39 cellular contexts compared by ENCODE assay signal in genomic region chr9:132634327-132634726, GRCh38. TPM values are rescaled to one million over a fixed set of nuclear protein-coding genes. Genes with fewer than 3 reads are reported as not detected.
"Had no signal": no experiment of that assay in that cellular context is flagged by ENCODE, and none has a peak within 500 bp of the region (broad histone marks: within the 10 kb centered on the region; RNA-seq: fewer than 3 reads in every experiment).

No MANE protein-coding gene starts in this region.

- H3K4me1 ChIP-seq: adrenal gland had no signal

- H3K27ac ChIP-seq: adrenal gland, body of pancreas, brain microvascular endothelial cell, cardiac muscle cell, VCaP had no signal

- H3K27me3 ChIP-seq: adrenal gland, body of pancreas, brain microvascular endothelial cell, cardiac muscle cell had no signal

- H3K4me3 Mint-ChIP-seq: activated B cell treated with CpG ODN at 0.5 μM for 24 hours; activated CD4-positive, alpha-beta memory T cell treated with anti-CD3 and anti-CD28 coated beads for 36 hours; activated CD4-positive, alpha-beta T cell treated with anti-CD3 and anti-CD28 coated beads, Interleukin-2, amount 10 ng/mL, durations not matched to agents 24 days and 14 days; activated CD8-positive, alpha-beta T cell treated with anti-CD3 and anti-CD28 coated beads for 36 hours; activated naive CD4-positive, alpha-beta T cell treated with anti-CD3 and anti-CD28 coated beads for 36 hours; activated naive CD8-positive, alpha-beta T cell treated with anti-CD3 and anti-CD28 coated beads for 36 hours; activated T-cell treated with anti-CD3 and anti-CD28 coated beads, Interleukin-2, amount 50 U/mL, for 4 hours; activated T-cell treated with anti-CD3 and anti-CD28 coated beads, Interleukin-2, amount 50 U/mL, for 72 hours; activated T-helper 1 cell treated with anti-CD3 and anti-CD28 coated beads, Interleukin-12 subunit alpha, Interleukin-12 subunit beta, Interleukin-2, Interleukin-4 antibody, amounts not matched to agents 30 ng/mL and 10 ng/mL and 1 ng/mL, durations not matched to agents 14 hours and 24 hours and 36 hours; activated T-helper 17 cell treated with anti-CD3 and anti-CD28 coated beads, Interleukin-2, amount 50 U/mL, for 72 hours; T-helper 1 cell treated with Interleukin-12 subunit alpha and Interleukin-12 subunit beta and Interleukin-4 antibody, amounts not matched to agents 30 μg/mL and 1 μg/mL, for 36 hours; T-helper 2 cell treated with Interferon-gamma antibody and Interleukin-4, amounts not matched to agents 5 μg/mL and 100 μg/mL, for 36 hours had no signal

- H3K9me3 Mint-ChIP-seq: activated B cell treated with CpG ODN at 0.5 μM for 24 hours; activated CD4-positive, alpha-beta memory T cell treated with anti-CD3 and anti-CD28 coated beads for 36 hours; activated CD4-positive, alpha-beta T cell treated with anti-CD3 and anti-CD28 coated beads, Interleukin-2, amount 10 ng/mL, durations not matched to agents 24 days and 14 days; activated CD8-positive, alpha-beta T cell treated with anti-CD3 and anti-CD28 coated beads for 36 hours; activated naive CD4-positive, alpha-beta T cell treated with anti-CD3 and anti-CD28 coated beads for 36 hours; activated naive CD4-positive, alpha-beta T cell treated with anti-CD3 and anti-CD28 coated beads, Interleukin-2, amount 50 U/mL, for 72 hours; activated naive CD8-positive, alpha-beta T cell treated with anti-CD3 and anti-CD28 coated beads for 36 hours; activated T-cell treated with anti-CD3 and anti-CD28 coated beads, Interleukin-2, amount 50 U/mL, for 4 hours; activated T-cell treated with anti-CD3 and anti-CD28 coated beads, Interleukin-2, amount 50 U/mL, for 72 hours; activated T-helper 1 cell treated with anti-CD3 and anti-CD28 coated beads, Interleukin-12 subunit alpha, Interleukin-12 subunit beta, Interleukin-2, Interleukin-4 antibody, amounts not matched to agents 30 ng/mL and 10 ng/mL and 1 ng/mL, durations not matched to agents 14 hours and 24 hours and 36 hours; activated T-helper 17 cell treated with anti-CD3 and anti-CD28 coated beads, Interleukin-2, amount 50 U/mL, for 72 hours; T-helper 1 cell treated with Interleukin-12 subunit alpha and Interleukin-12 subunit beta and Interleukin-4 antibody, amounts not matched to agents 30 μg/mL and 1 μg/mL, for 36 hours; T-helper 2 cell treated with Interferon-gamma antibody and Interleukin-4, amounts not matched to agents 5 μg/mL and 100 μg/mL, for 36 hours had no signal

- DNase-seq: activated B cell treated with CpG ODN at 0.5 μM for 24 hours; activated CD4-positive, alpha-beta memory T cell treated with anti-CD3 and anti-CD28 coated beads for 36 hours; activated CD4-positive, alpha-beta T cell treated with anti-CD3 and anti-CD28 coated beads for 4 hours; activated CD4-positive, alpha-beta T cell treated with anti-CD3 and anti-CD28 coated beads, Interleukin-2, amount 10 ng/mL, durations not matched to agents 24 days and 14 days; activated CD4-positive, alpha-beta T cell treated with anti-CD3 and anti-CD28 coated beads, Interleukin-2, amount 50 U/mL, for 1 hour; activated CD4-positive, alpha-beta T cell treated with anti-CD3 and anti-CD28 coated beads, Interleukin-2, amount 50 U/mL, for 4 hours; activated CD4-positive, CD25-positive, alpha-beta regulatory T cell treated with anti-CD3 and anti-CD28 coated beads, Interleukin-2, amount 50 U/mL, for 72 hours; activated CD8-positive, alpha-beta memory T cell treated with anti-CD3 and anti-CD28 coated beads, Interleukin-2, amount 50 U/mL, for 4 hours; activated CD8-positive, alpha-beta T cell treated with anti-CD3 and anti-CD28 coated beads for 36 hours; activated effector memory CD4-positive, alpha-beta T cell treated with anti-CD3 and anti-CD28 coated beads, Interleukin-2, amount 50 U/mL, for 16 hours; activated gamma-delta T cell treated with Interleukin-2 at 50 U/mL for 16 hours; activated naive CD4-positive, alpha-beta T cell; activated naive CD4-positive, alpha-beta T cell treated with anti-CD3 and anti-CD28 coated beads for 36 hours; activated naive CD4-positive, alpha-beta T cell treated with anti-CD3 and anti-CD28 coated beads, Interleukin-2, amount 50 U/mL, for 16 hours; activated naive CD8-positive, alpha-beta T cell treated with anti-CD3 and anti-CD28 coated beads for 36 hours; activated T-cell treated with anti-CD3 and anti-CD28 coated beads for 4 hours; activated T-cell treated with anti-CD3 and anti-CD28 coated beads, Interleukin-2, amount 50 U/mL, for 1 hour; activated T-cell treated with anti-CD3 and anti-CD28 coated beads, Interleukin-2, amount 50 U/mL, for 4 hours; activated T-cell treated with anti-CD3 and anti-CD28 coated beads, Interleukin-2, amount 50 U/mL, for 72 hours; adrenal gland; amniotic stem cell; aorta; body of pancreas; brain microvascular endothelial cell; central memory CD4-positive, alpha-beta T cell; T-helper 1 cell; T-helper 2 cell; T-helper 9 cell had no signal

- H3K4me3 ChIP-seq: adrenal gland, body of pancreas, cardiac muscle cell had no signal

- H3K4me1 Mint-ChIP-seq: activated B cell treated with CpG ODN at 0.5 μM for 24 hours; activated naive CD8-positive, alpha-beta T cell treated with anti-CD3 and anti-CD28 coated beads for 36 hours; activated T-helper 17 cell treated with anti-CD3 and anti-CD28 coated beads, Interleukin-2, amount 50 U/mL, for 72 hours had no signal

- H3K27ac Mint-ChIP-seq: activated B cell treated with CpG ODN at 0.5 μM for 24 hours; activated CD4-positive, alpha-beta memory T cell treated with anti-CD3 and anti-CD28 coated beads for 36 hours; activated CD4-positive, alpha-beta T cell treated with anti-CD3 and anti-CD28 coated beads, Interleukin-2, amount 10 ng/mL, durations not matched to agents 24 days and 14 days; activated CD8-positive, alpha-beta T cell treated with anti-CD3 and anti-CD28 coated beads for 36 hours; activated naive CD4-positive, alpha-beta T cell treated with anti-CD3 and anti-CD28 coated beads for 36 hours; activated naive CD4-positive, alpha-beta T cell treated with anti-CD3 and anti-CD28 coated beads, Interleukin-2, amount 50 U/mL, for 72 hours; activated naive CD8-positive, alpha-beta T cell treated with anti-CD3 and anti-CD28 coated beads for 36 hours; activated T-cell treated with anti-CD3 and anti-CD28 coated beads, Interleukin-2, amount 50 U/mL, for 72 hours; activated T-helper 1 cell treated with anti-CD3 and anti-CD28 coated beads, Interleukin-12 subunit alpha, Interleukin-12 subunit beta, Interleukin-2, Interleukin-4 antibody, amounts not matched to agents 30 ng/mL and 10 ng/mL and 1 ng/mL, durations not matched to agents 14 hours and 24 hours and 36 hours; activated T-helper 17 cell treated with anti-CD3 and anti-CD28 coated beads, Interleukin-2, amount 50 U/mL, for 72 hours; T-helper 1 cell treated with Interleukin-12 subunit alpha and Interleukin-12 subunit beta and Interleukin-4 antibody, amounts not matched to agents 30 μg/mL and 1 μg/mL, for 36 hours; T-helper 2 cell treated with Interferon-gamma antibody and Interleukin-4, amounts not matched to agents 5 μg/mL and 100 μg/mL, for 36 hours had no signal

- ATAC-seq: activated CD8-positive, alpha-beta T cell treated with anti-CD3 and anti-CD28 coated beads for 36 hours; activated naive CD4-positive, alpha-beta T cell treated with anti-CD3 and anti-CD28 coated beads, Interleukin-2, amount 50 U/mL, for 72 hours; activated T-cell treated with anti-CD3 and anti-CD28 coated beads, Interleukin-2, amount 50 U/mL, for 4 hours; activated T-cell treated with anti-CD3 and anti-CD28 coated beads, Interleukin-2, amount 50 U/mL, for 72 hours; activated T-helper 17 cell treated with anti-CD3 and anti-CD28 coated beads, Interleukin-2, amount 50 U/mL, for 72 hours; body of pancreas had no signal

- H3K27me3 Mint-ChIP-seq: activated B cell treated with CpG ODN at 0.5 μM for 24 hours; activated CD4-positive, alpha-beta memory T cell treated with anti-CD3 and anti-CD28 coated beads for 36 hours; activated CD4-positive, alpha-beta T cell treated with anti-CD3 and anti-CD28 coated beads, Interleukin-2, amount 10 ng/mL, durations not matched to agents 24 days and 14 days; activated CD8-positive, alpha-beta T cell treated with anti-CD3 and anti-CD28 coated beads for 36 hours; activated naive CD8-positive, alpha-beta T cell treated with anti-CD3 and anti-CD28 coated beads for 36 hours; activated T-helper 17 cell treated with anti-CD3 and anti-CD28 coated beads, Interleukin-2, amount 50 U/mL, for 72 hours had no signal

- FAIRE-seq: astrocyte, bronchial epithelial cell, TTC549 had no signal

- H3K9me3 ChIP-seq: adrenal gland, body of pancreas had no signal

RNA-seq across cellular contexts. Expression of gene BARHL1, which starts 51.9 kb away (rescaled TPM):
- total RNA-seq: activated B cell treated with CpG ODN at 0.5 μM for 24 hours; activated CD4-positive, alpha-beta memory T cell treated with anti-CD3 and anti-CD28 coated beads for 36 hours; activated CD4-positive, alpha-beta T cell treated with anti-CD3 and anti-CD28 coated beads, Interleukin-2, amount 10 ng/mL, durations not matched to agents 24 days and 14 days; activated CD8-positive, alpha-beta memory T cell treated with anti-CD3 and anti-CD28 coated beads for 36 hours; activated CD8-positive, alpha-beta T cell treated with anti-CD3 and anti-CD28 coated beads for 36 hours; activated naive CD4-positive, alpha-beta T cell treated with anti-CD3 and anti-CD28 coated beads for 36 hours; activated naive CD4-positive, alpha-beta T cell treated with anti-CD3 and anti-CD28 coated beads, Interleukin-2, amount 50 U/mL, for 72 hours; activated naive CD8-positive, alpha-beta T cell treated with anti-CD3 and anti-CD28 coated beads for 36 hours; activated T-cell treated with anti-CD3 and anti-CD28 coated beads, Interleukin-2, amount 50 U/mL, for 4 hours; activated T-cell treated with anti-CD3 and anti-CD28 coated beads, Interleukin-2, amount 50 U/mL, for 72 hours; activated T-helper 1 cell treated with anti-CD3 and anti-CD28 coated beads, Interleukin-12 subunit alpha, Interleukin-12 subunit beta, Interleukin-2, Interleukin-4 antibody, amounts not matched to agents 30 ng/mL and 10 ng/mL and 1 ng/mL, durations not matched to agents 14 hours and 24 hours and 36 hours; activated T-helper 17 cell treated with anti-CD3 and anti-CD28 coated beads, Interleukin-2, amount 50 U/mL, for 72 hours; adrenal gland; aorta; astrocyte; body of pancreas; bronchial epithelial cell; cardiac muscle cell had no signal
- polyA plus RNA-seq: adrenal gland, aorta, cardiac muscle cell had no signal
